In the genomic region with DNA sequence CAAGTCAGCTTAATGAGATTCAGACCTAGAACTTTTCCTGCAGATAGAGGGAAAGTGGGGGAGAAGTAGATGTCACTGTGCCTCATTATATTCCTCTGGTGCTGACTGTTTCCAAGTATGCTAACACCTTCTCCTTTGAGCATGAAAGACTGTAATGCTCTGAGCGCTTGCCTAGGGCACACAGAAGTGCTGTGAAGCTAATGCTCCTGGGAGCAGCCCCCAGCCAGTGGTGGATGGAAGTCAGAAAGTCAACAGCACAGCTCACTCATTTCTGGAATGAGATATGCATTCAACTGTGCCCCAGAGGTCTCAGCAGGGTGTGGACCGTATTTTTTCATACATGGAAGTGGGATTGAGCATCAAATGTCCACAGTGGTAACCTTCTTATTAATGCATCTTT, we compare ENCODE assay signal across 22 cellular contexts.
"Had no signal": no experiment of that assay in that cellular context is flagged by ENCODE, and none has a peak within 500 bp of the region (broad histone marks: within the 10 kb centered on the region; RNA-seq: fewer than 3 reads in every experiment).

No MANE protein-coding gene starts in this region.

- H3K27ac ChIP-seq: epithelial cell of prostate, esophagus muscularis mucosa, gastroesophageal sphincter, neural progenitor cell, ovary, right atrium auricular region, suprapubic skin, thyroid gland, vagina had no signal

- H3K4me3 ChIP-seq: esophagus muscularis mucosa, gastroesophageal sphincter, lung, neural progenitor cell, ovary, right atrium auricular region, suprapubic skin, thyroid gland, vagina had no signal

- H3K36me3 ChIP-seq: esophagus muscularis mucosa, gastroesophageal sphincter, neural progenitor cell, ovary, right atrium auricular region, suprapubic skin, thyroid gland, vagina had no signal

- ATAC-seq: effector memory CD8-positive, alpha-beta T cell; gastroesophageal sphincter; left cardiac atrium; left ventricle myocardium superior; naive thymus-derived CD8-positive, alpha-beta T cell; stimulated activated effector memory CD8-positive, alpha-beta T cell treated with anti-CD3 and anti-CD28 coated beads, Interleukin-12 subunit alpha, Interleukin-12 subunit beta, amount 100 ng/mL, for 72 hours; stimulated activated naive CD8-positive, alpha-beta T cell treated with anti-CD3 and anti-CD28 coated beads, Interleukin-15, Interleukin-2, amounts not matched to agents 100 U/mL and 50 U/mL, for 24 hours had no signal

- H3K9me3 ChIP-seq: esophagus muscularis mucosa, gastroesophageal sphincter, ovary, right atrium auricular region, suprapubic skin, thyroid gland, vagina had no signal

- H3K9ac ChIP-seq: neural progenitor cell had no signal

- H3K27me3 ChIP-seq: esophagus muscularis mucosa, gastroesophageal sphincter, neural progenitor cell, ovary, right atrium auricular region, suprapubic skin, thyroid gland, vagina had no signal

- DNase-seq: effector memory CD8-positive, alpha-beta T cell; glutamatergic neuron; immature natural killer cell; kidney; left cardiac atrium; left ventricle myocardium superior; naive thymus-derived CD8-positive, alpha-beta T cell; nucleus accumbens; ovary; stimulated activated CD4-positive, alpha-beta T cell treated with anti-CD3 and anti-CD28 coated beads, Interleukin-4, amount 100 ng/mL, for 1 hour; stimulated activated CD8-positive, alpha-beta memory T cell treated with anti-CD3 and anti-CD28 coated beads, Interleukin-4, amount 100 ng/mL, for 48 hours; stimulated activated naive CD8-positive, alpha-beta T cell treated with anti-CD3 and anti-CD28 coated beads, Interleukin-15, Interleukin-2, amounts not matched to agents 100 U/mL and 50 U/mL, for 24 hours; thyroid gland had no signal

- H3K4me1 ChIP-seq: esophagus muscularis mucosa, gastroesophageal sphincter, neural progenitor cell, right atrium auricular region, thyroid gland, vagina had no signal

- H3K4me2 ChIP-seq: neural progenitor cell had no signal
